Comparison of ENCODE assay signal across 21 cellular contexts in genomic region chr13:51175639-51176038, GRCh38. TPM values are rescaled to one million over a fixed set of nuclear protein-coding genes. Genes with fewer than 3 reads are reported as not detected.
DNase-seq lines count a peak whose midpoint lies in the region; ATAC-seq, FAIRE-seq and TF ChIP-seq lines count a peak whose summit lies in the region.
"Had no signal": no experiment of that assay in that cellular context is flagged by ENCODE, and none has a peak within 500 bp of the region (broad histone marks: within the 10 kb centered on the region; RNA-seq: fewer than 3 reads in every experiment).

No MANE protein-coding gene starts in this region.

- WGBS in H1 (ENCODE audit: extremely low coverage in 1 of 2, insufficient coverage in 1 of 2, insufficient read length in 1 of 2, insufficient replicate concordance in 2 of 2, low coverage in 1 of 2, low lambda C conversion rate in 2 of 2, missing lambda C conversion rate in 1 of 2), 2 experiments: 27% methylated on average over 1 of the region's 1 CpG; no CpG with 5 or more reads in 1 of the 2 experiments

- H4K91ac ChIP-seq in H1 (replicated peaks; ENCODE audit: insufficient read length, low read length): no peak overlapping the region

- H4K8ac ChIP-seq in H1 (ENCODE audit: extremely low read depth, insufficient read depth, low read length): no peak overlapping the region

- H3K9ac ChIP-seq in HUES48 (ENCODE audit: low read depth, low read length) (peak overlapping the region; percentile 15), H1 (replicated peaks in 1 of 4; ENCODE audit: extremely low read depth in 1 of 4, low read depth in 3 of 4, low read length in 3 of 4) (peak overlapping the region in 1 of 4 experiments; percentile 60; a peak in 1 of 7 replicates), iPS-18a (ENCODE audit: low read length) (no peak overlapping the region)

- peak overlapping the region; percentile 61; the same call in 1 of the 2 replicates for H2BK5ac ChIP-seq in H1 (ENCODE audit: low read depth, low read length)

- H2BK20ac ChIP-seq in H1 (ENCODE audit: low read length): no peak overlapping the region

- no peak overlapping the region for H2AFZ ChIP-seq in H1 (ENCODE audit: low read length)

- no peak for FAIRE-seq in H1 (lab: Jason Lieb, UNC)
- FAIRE-seq: A204.1, GM12892 had no signal

- peaks cover 2 to 4% of the 10 kb centered on the region in 2 experiments for H4K20me1 ChIP-seq in H1 (replicated peaks in 1 of 2; ENCODE audit: control insufficient read depth in 1 of 2, insufficient read depth in 2 of 2, low read length in 2 of 2)

- TF ChIP-seq CTCF in H1 (IDR thresholded peaks at IDR 0.05; ENCODE audit: control extremely low read depth in 1 of 3, insufficient read depth in 1 of 3, low read depth in 1 of 3, low read length in 3 of 3): no peak

- CTCF ChIA-PET in H1 (lab: Charles Lee; ENCODE audit: partially characterized antibody): interaction anchor here (0.7 to 2.8 kb wide), 3 partner anchors 49 to 111 kb away, joined by 3 to 11 read pairs (median 6); no protein-coding TSS in a partner anchor

- peak in 1 of 2 experiments; percentile 27 for DNase-seq in H1 (ENCODE audit: low read depth in 1 of 2, low spot score in 2 of 2)
- DNase-seq in caudate nucleus (lab: John Stamatoyannopoulos, UW): no peak
- DNase-seq in NCI-H774 (lab: John Stamatoyannopoulos, UW): no peak
- DNase-seq: ACHN; BE2C; C1 segment of cervical spinal cord; CD4-positive, CD25-positive, alpha-beta regulatory T cell; CD8-positive, alpha-beta memory T cell; COR-L47; DMS 273 treated with DMSO at 0.1 percent for 48 hours; GDM1; GOT3; KG1 had no signal

- H3K23me2 ChIP-seq in H1 (ENCODE audit: low read depth, low read length): peaks cover 3% of the 10 kb centered on the region; the same call in 1 of the 2 replicates

- TF ChIP-seq RAD21 in H1 (IDR thresholded peaks at IDR 0.05 in 1 of 2, conservative IDR thresholded peaks at IDR 0.05 in 1 of 2; ENCODE audit: low read depth in 2 of 2, low read length in 2 of 2): no peak

- H2BK120ac ChIP-seq in H1 (replicated peaks; ENCODE audit: low read depth, low read length): no peak overlapping the region

- H3K27me3 ChIP-seq in HUES48 (ENCODE audit: control insufficient read depth, insufficient read depth, low read length) (no peaks in the 10 kb centered on the region), H1 (replicated peaks in 1 of 4; ENCODE audit: control insufficient read depth in 3 of 4, extremely low read depth in 1 of 4, insufficient read depth in 3 of 4, low read length in 3 of 4) (no peaks in the 10 kb centered on the region), iPS-18a (ENCODE audit: control insufficient read depth, insufficient read depth, low read length) (no peaks in the 10 kb centered on the region)
- H3K27me3 ChIP-seq: BE2C had no signal

- no peaks in the 10 kb centered on the region for H3K9me3 ChIP-seq in HUES48 (ENCODE audit: control insufficient read depth, insufficient read depth, low read length)
- no peaks in the 10 kb centered on the region for H3K9me3 ChIP-seq in H1 (ENCODE audit: insufficient read depth in 2 of 2, low read depth in 1 of 2, low read length in 1 of 2)
- H3K9me3 ChIP-seq in iPS-18a (ENCODE audit: control insufficient read depth, low read depth, low read length): no peaks in the 10 kb centered on the region
- H3K9me3 ChIP-seq: BE2C, HAP-1 had no signal

- H3K79me1 ChIP-seq in H1 (ENCODE audit: low read depth, low read length): no peaks in the 10 kb centered on the region

- TF ChIP-seq EP300 in H1 (IDR thresholded peaks at IDR 0.05; ENCODE audit: borderline replicate concordance in 1 of 2, low read depth in 2 of 2, low read length in 2 of 2): no peak

- peaks cover 3 to 31% of the 10 kb centered on the region in 2 experiments; a peak in 3 of 4 replicates for H3K79me2 ChIP-seq in H1 (ENCODE audit: control insufficient read depth in 1 of 2, insufficient read depth in 2 of 2, low read length in 2 of 2)

- H3K27ac ChIP-seq in HUES48 (ENCODE audit: low read depth, low read length) (peak overlapping the region; percentile 80), H1 (ENCODE audit: low read depth, low read length) (no peak overlapping the region), iPS-18a (ENCODE audit: low read length) (no peak overlapping the region), caudate nucleus (ENCODE audit: low read depth, low read length) (no peak overlapping the region)
- H3K27ac ChIP-seq: HL-60 had no signal

- H3K36me3 ChIP-seq in HUES48 (ENCODE audit: control insufficient read depth, insufficient read depth, low read length) (peaks cover 70% of the 10 kb centered on the region), H1 (ENCODE audit: control insufficient read depth in 2 of 4, insufficient read depth in 4 of 4, low read length in 3 of 4) (peaks cover 34 to 76% (median 55%) of the 10 kb centered on the region in 4 experiments), iPS-18a (ENCODE audit: control insufficient read depth, low read depth, low read length) (peaks cover 71% of the 10 kb centered on the region)
- H3K36me3 ChIP-seq: BE2C had no signal

- H3K4me1 ChIP-seq in HUES48 (ENCODE audit: control insufficient read depth, insufficient read depth, low read length) (peaks cover 36% of the 10 kb centered on the region), H1 (replicated peaks in 1 of 4; ENCODE audit: control insufficient read depth in 3 of 4, insufficient read depth in 4 of 4, low read length in 3 of 4) (peaks cover 7 to 12% (median 10%) of the 10 kb centered on the region in 4 experiments; a peak in 6 of 7 replicates), iPS-18a (ENCODE audit: control insufficient read depth, low read depth, low read length) (peaks cover 17% of the 10 kb centered on the region)
- H3K4me1 ChIP-seq: BE2C had no signal

- H3K4me3 ChIP-seq in HUES48 (ENCODE audit: low read depth, low read length): peak overlapping the region; percentile 47
- H3K4me3 ChIP-seq in H1 (ENCODE audit: extremely low read depth in 1 of 4, insufficient read depth in 2 of 4, low read depth in 3 of 4, low read length in 4 of 4): peak overlapping the region in 1 of 4 experiments; percentile 46; a peak in 2 of 8 replicates
- peak overlapping the region; percentile 33 for H3K4me3 ChIP-seq in iPS-18a (ENCODE audit: low read length)
- H3K4me3 ChIP-seq: HAP-1 had no signal

- peak in 1 of 2 experiments; percentile 58; a peak in 2 of 3 replicates for TF ChIP-seq POLR2A in H1 (IDR thresholded peaks at IDR 0.05; ENCODE audit: control extremely low read depth in 1 of 2, low read depth in 2 of 2, low read length in 2 of 2)

- H2AK5ac ChIP-seq in H1 (ENCODE audit: low read depth, low read length): no peak overlapping the region

- peak overlapping the region; percentile 94 for H3K4ac ChIP-seq in H1 (replicated peaks; ENCODE audit: insufficient read length, low read depth, low read length)

- peak overlapping the region; percentile 75 for H3K18ac ChIP-seq in H1 (ENCODE audit: extremely low read depth, low read length)

- H3K56ac ChIP-seq in H1 (replicated peaks; ENCODE audit: insufficient read length, low read depth, low read length): no peak overlapping the region

- H3K14ac ChIP-seq in H1 (ENCODE audit: insufficient read length): no peak overlapping the region

- H3K4me2 ChIP-seq in H1 (ENCODE audit: insufficient read depth in 1 of 2, low read depth in 2 of 2, low read length in 2 of 2): peak overlapping the region; percentile 59 to 61

- POLR2A ChIA-PET in H1 (lab: Charles Lee; ENCODE audit: partially characterized antibody): interaction anchor here (0.8 to 13.8 kb wide), 18 partner anchors 8 to 129 kb away, joined by 3 to 494 read pairs (median 8); no protein-coding TSS in a partner anchor

- no peak overlapping the region for H4K5ac ChIP-seq in H1 (ENCODE audit: insufficient read length, low read depth, low read length)

- ATAC-seq in HG02981 (IDR thresholded peaks at IDR 0.05; ENCODE audit: unreplicated experiment) (no peak), HG02840 (IDR thresholded peaks at IDR 0.05; ENCODE audit: low FRiP score, unreplicated experiment) (no peak)

- no peak overlapping the region for H3K23ac ChIP-seq in H1 (ENCODE audit: insufficient read length)

- H2BK12ac ChIP-seq in H1 (ENCODE audit: low read depth, low read length): no peak overlapping the region

- 0 out of 2 replicates have a peak overlapping the region, but pooled peaks have one; percentile 33 for H2BK15ac ChIP-seq in H1 (ENCODE audit: low read length)

TF ChIP-seq in H1, 55 proteins besides CTCF, POLR2A, EP300 and RAD21:
- TF ChIP-seq POLR2AphosphoS5 (IDR thresholded peaks at IDR 0.05; ENCODE audit: low read depth, low read length): peak; percentile 71; the same call in 1 of the 2 replicates
- no peak for TF ChIP-seq E2F6 (IDR thresholded peaks at IDR 0.05)

RNA-seq across cellular contexts. Expression of gene FAM124A, which starts 46.6 kb away (rescaled TPM):
- total RNA-seq in H1 (2021; fragmentation: NEBNext Ultra II Directional; extraction: Animal tissue kit (Norgen Biotek cat#: 25700)): 47.1 and 49.9 TPM in 2 replicates
- 40.7 and 47.1 TPM in 2 replicates for polyA plus RNA-seq in H1 (2011; rRNA removed)
- 27.7 TPM for polyA plus RNA-seq in H1 (2011; cell fraction: cytosol; rRNA removed)
- 38.7 TPM for polyA plus RNA-seq in H1 (2011; cell fraction: nucleus; rRNA removed)
- polyA plus RNA-seq in H1 (2012, experiment 1 of 2): 29.0 to 33.9 TPM (median 30.6 TPM) in 4 replicates
- polyA plus RNA-seq in H1 (2012, experiment 2 of 2): 16.3 TPM
- 32.9 TPM for polyA plus RNA-seq in H1 (2013, experiment 1 of 2)
- 34.6 TPM for polyA plus RNA-seq in H1 (2013, experiment 2 of 2)
- 38.0 and 39.6 TPM in 2 replicates for polyA minus RNA-seq in H1 (2011; rRNA and poly(A)+ RNA removed)
- polyA minus RNA-seq in H1 (2011; cell fraction: cytosol; rRNA and poly(A)+ RNA removed): 34.9 TPM
- polyA minus RNA-seq in H1 (2011; cell fraction: nucleus; rRNA and poly(A)+ RNA removed): 78.7 TPM
- total RNA-seq: CD4-positive, CD25-positive, alpha-beta regulatory T cell had no signal
- polyA plus RNA-seq: CD4-positive, CD25-positive, alpha-beta regulatory T cell; CD8-positive, alpha-beta memory T cell had no signal
